ENCODE assay signal across 3 cellular contexts in the genomic region with DNA sequence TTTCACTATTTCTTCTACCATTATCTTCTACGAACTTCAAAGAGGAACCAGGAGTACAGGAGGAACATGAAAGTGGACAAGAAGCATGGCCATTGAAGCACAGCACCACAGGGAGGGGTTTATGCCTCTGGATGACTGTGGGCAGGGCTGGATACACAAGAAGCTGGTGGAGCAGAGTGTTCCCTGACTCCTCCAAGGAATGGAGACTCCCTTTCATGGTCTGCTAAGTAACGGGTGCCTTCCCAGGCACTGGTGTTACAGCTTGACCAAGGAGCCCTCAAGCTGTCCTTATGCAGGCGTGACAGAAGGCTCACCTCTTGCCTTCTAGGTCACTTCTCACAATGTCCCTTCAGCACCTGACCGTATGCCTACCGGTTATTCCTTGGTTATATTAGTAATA. TPM values are rescaled to one million over a fixed set of nuclear protein-coding genes. Genes with fewer than 3 reads are reported as not detected.
"Had no signal": no experiment of that assay in that cellular context is flagged by ENCODE, and none has a peak within 500 bp of the region (broad histone marks: within the 10 kb centered on the region; RNA-seq: fewer than 3 reads in every experiment).

No MANE protein-coding gene starts in this region.

RNA-seq across cellular contexts. Expression of gene AKR1C2, which starts 43.4 kb away (rescaled TPM):
- total RNA-seq: natural killer cell, osteocyte had no signal
- polyA plus RNA-seq: naive thymus-derived CD4-positive, alpha-beta T cell had no signal
